ENCODE assay signal across 8 cellular contexts in genomic region chr19:39532233-39533002, GRCh38. TPM values are rescaled to one million over a fixed set of nuclear protein-coding genes. Genes with fewer than 3 reads are reported as not detected.
DNase-seq lines count a peak whose midpoint lies in the region; ATAC-seq and TF ChIP-seq lines count a peak whose summit lies in the region.

A gene with protein sequence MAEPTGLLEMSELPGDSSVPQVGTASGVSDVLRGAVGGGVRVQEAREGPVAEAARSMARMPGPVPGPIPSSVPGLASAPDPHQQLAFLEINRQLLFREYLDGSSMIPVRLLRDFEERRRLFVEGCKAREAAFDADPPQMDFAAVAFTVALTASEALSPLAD (minus strand): TSS chr19:39532852. CDS start chr19:39532802, 50 bp downstream.

- peak; percentile 93 to 99 (median 96) for TF ChIP-seq CTCF in right lobe of liver (IDR thresholded peaks at IDR 0.05)

- WGBS in right lobe of liver (ENCODE audit: insufficient coverage, low coverage, low lambda C conversion rate, missing lambda C conversion rate) = 0% methylated on average over 26 of the region's 65 CpGs

- POLR2A ChIA-PET in CD4-positive, alpha-beta memory T cell (lab: Charles Lee; ENCODE audit: partially characterized antibody) = interaction anchor here (0.7 to 2.1 kb wide), 13 partner anchors 13 to 141 kb away, joined by 3 to 14 read pairs (median 4); partner anchors contain the start of genes MED29, PAF1, RPS16 and SUPT5H

- no peaks in the 10 kb centered on the region for H3K9me3 Mint-ChIP-seq in CD4-positive, alpha-beta memory T cell

- peak within 1 kb of the TSS; percentile 81 to 95 (median 92) for H3K27ac Mint-ChIP-seq in CD4-positive, alpha-beta memory T cell

- CTCF ChIA-PET in CD4-positive, alpha-beta memory T cell (lab: Charles Lee; ENCODE audit: partially characterized antibody) = interaction anchor here (0.6 to 4.3 kb wide), 30 partner anchors 8 to 422 kb away, joined by 3 to 56 read pairs (median 4); partner anchors contain the start of genes GMFG, MED29, PLEKHG2 and RPS16

- DNase-seq in CD4-positive, alpha-beta memory T cell = peak; percentile 92 to 95 (median 94)
- peak; percentile 97 for DNase-seq in NCI-H69 (lab: John Stamatoyannopoulos, UW)
- peak; percentile 87 to 94 for DNase-seq in activated CD4-positive, alpha-beta T cell treated with anti-CD3 and anti-CD28 coated beads, Interleukin-2, amount 50 U/mL, for 24 hours (ENCODE audit: low read depth in 1 of 2, low spot score in 1 of 2)
- peak; percentile 94 to 96 for DNase-seq in dermis microvascular lymphatic vessel endothelial cell (ENCODE audit: low read depth in 2 of 2)
- peak; percentile 95 to 97 (median 96) for DNase-seq in right lobe of liver
- peak; percentile 94 for DNase-seq in stimulated activated CD4-positive, alpha-beta T cell treated with anti-CD3 and anti-CD28 coated beads, Interleukin-4, amount 100 ng/mL, for 24 hours

- H3K9me3 ChIP-seq in CD4-positive, alpha-beta memory T cell (ENCODE audit: control insufficient read depth in 1 of 2, low read length in 2 of 2) = no peaks in the 10 kb centered on the region
- H3K9me3 ChIP-seq in right lobe of liver = no peaks in the 10 kb centered on the region

- peaks cover 6% of the 10 kb centered on the region in 2 donors for H3K36me3 Mint-ChIP-seq in CD4-positive, alpha-beta memory T cell

- intact Hi-C loops in CD4-positive, alpha-beta memory T cell (cut with micrococcal nuclease) = loop anchor here (1.0 to 10.0 kb wide), 9 partner anchors 35 to 410 kb away; partner anchors contain the start of genes DLL3, LRFN1, PLEKHG2 and TIMM50
- intact Hi-C loops in right lobe of liver (cut with DNase I) = loop anchor here (5.0 to 10.0 kb wide), 3 partner anchors 55 to 98 kb away; partner anchors contain the start of gene RPS16 (in 1 of the 2)

- H3K4me1 ChIP-seq in CD4-positive, alpha-beta memory T cell (ENCODE audit: insufficient read depth, low read length) = peaks cover 20% of the 10 kb centered on the region
- H3K4me1 ChIP-seq in right lobe of liver = peaks cover 0 to 6% (median 3%) of the 10 kb centered on the region in 4 donors

- no peaks in the 10 kb centered on the region for H3K27me3 ChIP-seq in CD4-positive, alpha-beta memory T cell (ENCODE audit: insufficient read depth, low read length)
- H3K27me3 ChIP-seq in right lobe of liver = no peaks in the 10 kb centered on the region

- H3K4me3 Mint-ChIP-seq in CD4-positive, alpha-beta memory T cell = peak within 1 kb of the TSS; percentile 91 to 96 (median 94)

- no peaks in the 10 kb centered on the region for H3K27me3 Mint-ChIP-seq in CD4-positive, alpha-beta memory T cell

- H3K4me1 Mint-ChIP-seq in CD4-positive, alpha-beta memory T cell = peaks cover 14 to 43% (median 28%) of the 10 kb centered on the region in 4 donors

- peak within 1 kb of the TSS; percentile 19 to 92 for H3K4me3 ChIP-seq in CD4-positive, alpha-beta memory T cell (ENCODE audit: low read length in 2 of 2)
- H3K4me3 ChIP-seq in right lobe of liver = peak within 1 kb of the TSS; percentile 92 to 99 (median 93)

- peak; percentile 83 for ATAC-seq in GM19395 (IDR thresholded peaks at IDR 0.05; ENCODE audit: unreplicated experiment)
- ATAC-seq in HG03558 (IDR thresholded peaks at IDR 0.05; ENCODE audit: extremely low read depth, unreplicated experiment) = peak; percentile 74
- ATAC-seq in right lobe of liver = peak; percentile 97 to 99 (median 98)

- TF ChIP-seq POLR2A in right lobe of liver (IDR thresholded peaks at IDR 0.05) = peak; percentile 40

- peak within 1 kb of the TSS; percentile 83 for H3K27ac ChIP-seq in CD4-positive, alpha-beta memory T cell (ENCODE audit: low read depth, low read length)
- H3K27ac ChIP-seq in right lobe of liver = peak within 1 kb of the TSS; percentile 58 to 62 (median 61)

- H3K36me3 ChIP-seq in CD4-positive, alpha-beta memory T cell (ENCODE audit: insufficient read depth, low read length) = no peaks in the 10 kb centered on the region
- no peaks in the 10 kb centered on the region for H3K36me3 ChIP-seq in right lobe of liver

RNA-seq across cellular contexts. Expression of the gene that starts here (rescaled TPM):
- total RNA-seq in CD4-positive, alpha-beta memory T cell = 1 to 10 TPM; 7.7 to 8.8 TPM
- polyA plus RNA-seq in CD4-positive, alpha-beta memory T cell = 1 to 10 TPM; 6.1 to 7.8 TPM
- total RNA-seq in dermis microvascular lymphatic vessel endothelial cell (1.8 and 3.1 TPM in 2 replicates), right lobe of liver (under 1 TPM; 0.18 to 0.78 (median 0.46) TPM)

Comparison
In these comparisons a context has a peak if more than half of its experiments do, and no peak if none do; other contexts are left out.
1. Peak in every context shown above with its lines: DNase-seq, ATAC-seq, H3K4me3 ChIP-seq and H3K27ac ChIP-seq.
2. Peak in DNase-seq, ATAC-seq, H3K4me3 ChIP-seq and H3K27ac ChIP-seq in right lobe of liver; RNA of the gene not detected or under 1 TPM.